8 cellular contexts compared by ENCODE assay signal in genomic region chr6:31827286-31828079, GRCh38. TPM values are rescaled to one million over a fixed set of nuclear protein-coding genes. Genes with fewer than 3 reads are reported as not detected.
A peak's percentile ranks its signal among the peaks of the same experiment; 100 is the strongest.
DNase-seq lines count a peak whose midpoint lies in the region; ATAC-seq and TF ChIP-seq lines count a peak whose summit lies in the region.

Gene HSPA1B, plus strand, starts transcription at chr6:31827738. Its CDS starts 213 bp downstream, at chr6:31827951.

- intact Hi-C loops in adrenal gland (cut with DNase I), result no loop called here
- intact Hi-C loops in heart left ventricle (cut with DNase I), result loop anchor here in 2 of 10 donors (2.0 to 5.0 kb wide), 3 partner anchors 33 to 97 kb away; partner anchors contain the start of genes CLIC1 (in 1 of the 2) and VARS1 (in 1 of the 2)

- no peak for TF ChIP-seq CTCF in GM12875 (IDR thresholded peaks at IDR 0.05; ENCODE audit: borderline replicate concordance, insufficient read depth, low read depth, low read length)
- TF ChIP-seq CTCF in adrenal gland (IDR thresholded peaks at IDR 0.05), result peak in 1 of 6 experiments; percentile 22
- no peak for TF ChIP-seq CTCF in heart left ventricle (IDR thresholded peaks at IDR 0.05)
- no peak for TF ChIP-seq CTCF in type B pancreatic cell (conservative IDR thresholded peaks at IDR 0.05)

- CTCF ChIA-PET in T-cell (lab: Charles Lee), result interaction anchor here in 1 of 2 donors (0.8 to 1.2 kb wide), 3 partner anchors 89 to 229 kb away, joined by 3 to 4 read pairs (median 3); partner anchors contain the start of gene BAG6

- 0% methylated on average over 34 to 52 of the region's 56 CpGs for WGBS in adrenal gland, 4 donors
- WGBS in heart left ventricle, 4 donors, result 0% methylated on average over 29 to 52 of the region's 56 CpGs

- peak within 1 kb of the TSS; percentile 53 for H3K4me3 ChIP-seq in GM12875 (ENCODE audit: low read depth, low read length)
- H3K4me3 ChIP-seq in adrenal gland, result peak within 1 kb of the TSS in 2 of 4 donors; percentile 45 to 60
- peak within 1 kb of the TSS; percentile 41 to 82 (median 73) for H3K4me3 ChIP-seq in heart left ventricle

- no peaks in the 10 kb centered on the region for H3K27me3 Mint-ChIP-seq in T-cell
- H3K27me3 Mint-ChIP-seq in type B pancreatic cell, result no peaks in the 10 kb centered on the region

- H3K27ac Mint-ChIP-seq in T-cell, result peak within 1 kb of the TSS; percentile 98 to 99
- H3K27ac Mint-ChIP-seq in type B pancreatic cell, result peak within 1 kb of the TSS; percentile 99

- H3K4me3 Mint-ChIP-seq in T-cell, result peak within 1 kb of the TSS; percentile 86 to 92 (median 92)
- peak within 1 kb of the TSS; percentile 91 for H3K4me3 Mint-ChIP-seq in type B pancreatic cell

- POLR2A ChIA-PET in T-cell (lab: Charles Lee), result interaction anchor here (0.6 to 1.1 kb wide), 5 partner anchors 16 to 223 kb away, joined by 3 to 8 read pairs (median 4); partner anchors contain the start of gene LSM2 (in 1 of the 2)

- peak; percentile 74 for ATAC-seq in HG02763 (IDR thresholded peaks at IDR 0.05; ENCODE audit: unreplicated experiment)
- peak; percentile 69 to 77 (median 74) for ATAC-seq in T-cell (replicated peaks in 1 of 4)
- ATAC-seq in heart left ventricle, result peak; percentile 94 to 97 (median 96)

- no peaks in the 10 kb centered on the region for H3K27me3 ChIP-seq in adrenal gland
- no peaks in the 10 kb centered on the region for H3K27me3 ChIP-seq in heart left ventricle

- H3K36me3 ChIP-seq in adrenal gland (replicated peaks in 1 of 2), result no peaks in the 10 kb centered on the region
- peaks cover 0 to 7% (median 0%) of the 10 kb centered on the region in 9 donors for H3K36me3 ChIP-seq in heart left ventricle

- peak; percentile 100 for TF ChIP-seq POLR2A in adrenal gland (IDR thresholded peaks at IDR 0.05)
- peak; percentile 100 for TF ChIP-seq POLR2A in heart left ventricle (IDR thresholded peaks at IDR 0.05)

- H3K4me1 ChIP-seq in adrenal gland (replicated peaks in 1 of 2), result peaks cover 6 to 36% of the 10 kb centered on the region in 2 donors
- peaks cover 0 to 52% (median 30%) of the 10 kb centered on the region in 12 donors for H3K4me1 ChIP-seq in heart left ventricle

- H3K9me3 Mint-ChIP-seq in T-cell, result no peaks in the 10 kb centered on the region
- H3K9me3 Mint-ChIP-seq in type B pancreatic cell, result no peaks in the 10 kb centered on the region

- no peaks in the 10 kb centered on the region for H3K9me3 ChIP-seq in adrenal gland (replicated peaks in 1 of 3)
- H3K9me3 ChIP-seq in heart left ventricle, result no peaks in the 10 kb centered on the region

- H3K36me3 Mint-ChIP-seq in T-cell (no peaks in the 10 kb centered on the region), type B pancreatic cell (peaks cover 7% of the 10 kb centered on the region)

- DNase-seq in NCI-H1417 treated with DMSO at 0.1 percent for 48 hours (lab: John Stamatoyannopoulos, UW) (peak; percentile 98), T-cell (peak; percentile 42 to 85 (median 68)), adrenal gland (peak; percentile 99 to 100 (median 100)), heart left ventricle (peak; percentile 98 to 100 (median 99)), pons (ENCODE audit: low spot score) (peak; percentile 99), type B pancreatic cell (ENCODE audit: extremely low spot score, unreplicated experiment) (peak; percentile 97)

- H3K4me1 Mint-ChIP-seq in T-cell (peaks cover 34 to 49% (median 35%) of the 10 kb centered on the region in 3 donors), type B pancreatic cell (ENCODE audit: unreplicated experiment) (peaks cover 45% of the 10 kb centered on the region)

- H3K27ac ChIP-seq in adrenal gland (peak within 1 kb of the TSS; percentile 86 to 98 (median 88)), heart left ventricle (peak within 1 kb of the TSS; percentile 89 to 98 (median 96))

RNA-seq across cellular contexts. Expression of gene HSPA1B, which starts in this region (rescaled TPM):
- total RNA-seq in T-cell (100 to 1,000 TPM in 1 of 5 donors, 10 to 100 TPM in 2, 1 to 10 TPM in 2; 6.3 to 105 (median 67.9) TPM), adrenal gland (100 to 1,000 TPM; 156 to 424 (median 244) TPM), heart left ventricle (100 to 1,000 TPM; 120 to 306 (median 146) TPM), type B pancreatic cell (ENCODE audit: low replicate concordance) (132 and 252 TPM in 2 replicates)
- polyA plus RNA-seq in adrenal gland (100 to 1,000 TPM in 1 of 3 donors, 10 to 100 TPM in 2; 29.0 to 102 (median 38.6) TPM), heart left ventricle (100 to 1,000 TPM in 1 of 2 donors, 10 to 100 TPM in 1; 35.2 to 149 TPM)
